ENCODE assay signal across 12 cellular contexts in genomic region chr13:91576590-91576989, GRCh38.
A peak's percentile ranks its signal among the peaks of the same experiment; 100 is the strongest.
DNase-seq lines count a peak whose midpoint lies in the region; ATAC-seq, FAIRE-seq and TF ChIP-seq lines count a peak whose summit lies in the region.
"Had no signal": no experiment of that assay in that cellular context is flagged by ENCODE, and none has a peak within 500 bp of the region (broad histone marks: within the 10 kb centered on the region; RNA-seq: fewer than 3 reads in every experiment).

No MANE protein-coding gene starts in this region.

- intact Hi-C loops in PC-3 (cut with micrococcal nuclease) (no loop called here), pancreas (cut with DNase I) (no loop called here), lower lobe of right lung (cut with DNase I) (no loop called here)

- DNase-seq in D721Med (ENCODE audit: insufficient read length, low spot score): no peak
- no peak for DNase-seq in PC-3
- peak; percentile 29 for DNase-seq in iPS DF 6.9 (ENCODE audit: low read depth, low spot score)
- no peak for DNase-seq in pancreas
- DNase-seq in AG08396 (ENCODE audit: low spot score): no peak
- DNase-seq in lower lobe of right lung: no peak
- DNase-seq: NCI-H2107, trophoblast cell had no signal

- no peaks in the 10 kb centered on the region for H4K20me1 ChIP-seq in PC-3 (ENCODE audit: low read length)

- H2AFZ ChIP-seq in PC-3 (ENCODE audit: low read length): no peak overlapping the region
- H2AFZ ChIP-seq: parathyroid adenoma had no signal

- H3K4me2 ChIP-seq in PC-3 (ENCODE audit: low read length): no peak overlapping the region

- H3K27me3 ChIP-seq in PC-3 (ENCODE audit: low read length) (no peaks in the 10 kb centered on the region), iPS DF 6.9 (ENCODE audit: control insufficient read depth, insufficient read depth, low read length) (no peaks in the 10 kb centered on the region), pancreas (no peaks in the 10 kb centered on the region), lower lobe of right lung (ENCODE audit: low read depth) (no peaks in the 10 kb centered on the region)

- H3K9ac ChIP-seq in PC-3 (ENCODE audit: low read length): no peak overlapping the region
- H3K9ac ChIP-seq: parathyroid adenoma had no signal

- H3K36me3 ChIP-seq in PC-3 (ENCODE audit: low read depth, low read length): no peaks in the 10 kb centered on the region
- no peaks in the 10 kb centered on the region for H3K36me3 ChIP-seq in iPS DF 6.9 (ENCODE audit: control insufficient read depth, insufficient read depth, low read length)
- H3K36me3 ChIP-seq in pancreas: no peaks in the 10 kb centered on the region
- H3K36me3 ChIP-seq in lower lobe of right lung: no peaks in the 10 kb centered on the region

- ATAC-seq in GM19351 (IDR thresholded peaks at IDR 0.05; ENCODE audit: unreplicated experiment): peak; percentile 68
- ATAC-seq in PC-3: no peak
- ATAC-seq in HG02938 (IDR thresholded peaks at IDR 0.05; ENCODE audit: unreplicated experiment): no peak
- ATAC-seq in pancreas: no peak
- ATAC-seq in lower lobe of right lung: no peak
- ATAC-seq: left colon had no signal

- no peaks in the 10 kb centered on the region for H3K79me2 ChIP-seq in PC-3 (ENCODE audit: low read length)
- H3K79me2 ChIP-seq: parathyroid adenoma had no signal

- H3K4me1 ChIP-seq in PC-3 (ENCODE audit: insufficient read depth, low read length) (no peaks in the 10 kb centered on the region), iPS DF 6.9 (ENCODE audit: control insufficient read depth, insufficient read depth, low read length) (no peaks in the 10 kb centered on the region), pancreas (no peaks in the 10 kb centered on the region), lower lobe of right lung (no peaks in the 10 kb centered on the region)
- H3K4me1 ChIP-seq: parathyroid adenoma had no signal

- H3K9me3 ChIP-seq in PC-3 (ENCODE audit: low read length): no peaks in the 10 kb centered on the region
- no peaks in the 10 kb centered on the region for H3K9me3 ChIP-seq in iPS DF 6.9 (ENCODE audit: control insufficient read depth, insufficient read depth, low read length)
- no peaks in the 10 kb centered on the region for H3K9me3 ChIP-seq in pancreas
- H3K9me3 ChIP-seq in lower lobe of right lung: no peaks in the 10 kb centered on the region

- no peaks in the 10 kb centered on the region for H3K9me2 ChIP-seq in PC-3 (replicated peaks; ENCODE audit: low read length)

- H3K27ac ChIP-seq in PC-3 (ENCODE audit: low read length) (no peak overlapping the region), iPS DF 6.9 (ENCODE audit: low read length) (no peak overlapping the region), pancreas (no peak overlapping the region), lower lobe of right lung (no peak overlapping the region)
- H3K27ac ChIP-seq: parathyroid adenoma had no signal

- FAIRE-seq in D721Med (lab: Jason Lieb, UNC) (no peak), pancreas (lab: Jason Lieb, UNC) (no peak)

- TF ChIP-seq CTCF in D721Med (IDR thresholded peaks at IDR 0.05; ENCODE audit: insufficient read depth, missing control alignments) (peak; percentile 3), PC-3 (conservative IDR thresholded peaks at IDR 0.05; ENCODE audit: low read depth, low read length) (peak; percentile 22; the same call in 1 of the 2 replicates), pancreas (IDR thresholded peaks at IDR 0.05) (no peak), lower lobe of right lung (IDR thresholded peaks at IDR 0.05) (no peak)

- H3K4me3 ChIP-seq in PC-3 (ENCODE audit: low read length) (no peak overlapping the region), iPS DF 6.9 (ENCODE audit: low read length) (no peak overlapping the region), pancreas (no peak overlapping the region), lower lobe of right lung (no peak overlapping the region)

- no peaks in the 10 kb centered on the region for H3F3A ChIP-seq in PC-3 (ENCODE audit: low read length, unreplicated experiment)

- POLR2A ChIA-PET in PC-3 (lab: Charles Lee; ENCODE audit: unreplicated experiment): no interaction called here

- CTCF ChIA-PET in PC-3 (lab: Charles Lee): no interaction called here

- WGBS in iPS DF 6.9 (ENCODE audit: insufficient coverage, insufficient read length): no CpG with 5 or more reads among the region's 2 CpGs
- 62 to 82% methylated on average over 2 of the region's 2 CpGs for WGBS in pancreas, 2 donors

- BruUV-seq in PC-3 (replicated peaks; lab: Mats Ljungman, UMichigan): no TSS peak

Comparison
In these comparisons a context has a peak if more than half of its experiments do, and no peak if none do; other contexts are left out.
1. CTCF ChIP-seq: peak in D721Med (single experiment) and PC-3 (single experiment); none in pancreas (0 of 4) and lower lobe of right lung (single experiment).